In genomic region chr4:15729910-15730533, GRCh38 we compare ENCODE assay signal across 8 cellular contexts. TPM values are rescaled to one million over a fixed set of nuclear protein-coding genes. Genes with fewer than 3 reads are reported as not detected.
A peak's percentile ranks its signal among the peaks of the same experiment; 100 is the strongest.
DNase-seq lines count a peak whose midpoint lies in the region; ATAC-seq, FAIRE-seq and TF ChIP-seq lines count a peak whose summit lies in the region.

No MANE protein-coding gene starts in this region.

- CTCF ChIA-PET in GM12878 (lab: Yijun Ruan, JAX) = interaction anchor here (1.0 to 6.2 kb wide), 17 partner anchors 11 to 271 kb away, joined by 3 to 52 read pairs (median 4); no protein-coding TSS in a partner anchor

- H3K27me3 ChIP-seq in GM12878 (replicated peaks in 1 of 2; ENCODE audit: control insufficient read depth in 2 of 2, insufficient read depth in 2 of 2, low read length in 1 of 2) = no peaks in the 10 kb centered on the region; a peak in 1 of 4 replicates

- intact Hi-C loops in GM12878 (cut with micrococcal nuclease; ENCODE audit: unreplicated experiment) = loop anchor here (1.0 to 2.0 kb wide), 6 partner anchors 48 to 271 kb away; partner anchors contain the start of gene CD38

- RAD21 ChIA-PET in GM12878 (lab: Charles Lee; ENCODE audit: unreplicated experiment) = interaction anchor here (1.2 to 6.8 kb wide), 5 partner anchors 45 to 226 kb away, joined by 3 to 39 read pairs (median 13); no protein-coding TSS in a partner anchor

- H3K4me2 ChIP-seq in GM12878 (ENCODE audit: control insufficient read depth, insufficient read depth) = no peak overlapping the region

- in situ Hi-C loops in GM12878 (cut with MboI) = loop anchor here (5.0 kb wide), 1 partner anchor 222 kb away; no protein-coding TSS in a partner anchor

- H4K20me1 ChIP-seq in GM12878 (ENCODE audit: control insufficient read depth, insufficient read depth) = no peaks in the 10 kb centered on the region

- peak; percentile 35 for FAIRE-seq in GM12878 (lab: Jason Lieb, UNC)

- no peaks in the 10 kb centered on the region for H3K9me3 Mint-ChIP-seq in immature natural killer cell
- H3K9me3 Mint-ChIP-seq in stimulated activated naive CD8-positive, alpha-beta T cell treated with anti-CD3 and anti-CD28 coated beads, Interleukin-15, amount 100 ng/mL, for 72 hours = peaks cover 0 to 8% of the 10 kb centered on the region in 2 donors

- DNase-seq in AG20443 (ENCODE audit: low spot score) (peak; percentile 74), GM03348 (ENCODE audit: low spot score) (peak; percentile 74), NCI-H82 treated with DMSO at 0.1 percent for 48 hours (lab: John Stamatoyannopoulos, UW; ENCODE audit: unreplicated experiment) (peak; percentile 21), GM12878 (ENCODE audit: low read depth, low spot score) (peak; percentile 2), immature natural killer cell (peak; percentile 63 to 68 (median 67))
- peak; percentile 18 to 37 for DNase-seq in stimulated activated naive CD8-positive, alpha-beta T cell treated with anti-CD3 and anti-CD28 coated beads, Interleukin-15, amount 100 ng/mL, for 72 hours

- no peak for TF ChIP-seq EP300 in GM12878 (IDR thresholded peaks at IDR 0.05; ENCODE audit: borderline replicate concordance in 1 of 2, control insufficient read depth in 1 of 2, low read depth in 2 of 2, low read length in 2 of 2)

- H3K4me3 Mint-ChIP-seq in immature natural killer cell = no peak overlapping the region
- no peak overlapping the region for H3K4me3 Mint-ChIP-seq in stimulated activated naive CD8-positive, alpha-beta T cell treated with anti-CD3 and anti-CD28 coated beads, Interleukin-15, amount 100 ng/mL, for 72 hours

- H3K27me3 Mint-ChIP-seq in immature natural killer cell (ENCODE audit: low read depth in 3 of 3) = peaks cover 5 to 7% (median 6%) of the 10 kb centered on the region in 3 donors
- H3K27me3 Mint-ChIP-seq in stimulated activated naive CD8-positive, alpha-beta T cell treated with anti-CD3 and anti-CD28 coated beads, Interleukin-15, amount 100 ng/mL, for 72 hours = peaks cover 8% of the 10 kb centered on the region

- peak overlapping the region in 2 of 6 donors; percentile 18 to 69 for H3K27ac Mint-ChIP-seq in immature natural killer cell
- peak overlapping the region in 1 of 2 donors; percentile 19 for H3K27ac Mint-ChIP-seq in stimulated activated naive CD8-positive, alpha-beta T cell treated with anti-CD3 and anti-CD28 coated beads, Interleukin-15, amount 100 ng/mL, for 72 hours

- H3K4me3 ChIP-seq in GM12878 = no peak overlapping the region

- no peaks in the 10 kb centered on the region; the same call in 2 of the 3 replicates for H3K9me3 ChIP-seq in GM12878 (replicated peaks; ENCODE audit: control insufficient read depth, insufficient read depth, low read length)

- peak; percentile 63 for ATAC-seq in HG02884 (IDR thresholded peaks at IDR 0.05; ENCODE audit: unreplicated experiment)
- ATAC-seq in GM12878 = peak; percentile 84
- peak; percentile 58 for ATAC-seq in stimulated activated naive CD8-positive, alpha-beta T cell treated with anti-CD3 and anti-CD28 coated beads, Interleukin-15, amount 100 ng/mL, for 72 hours
- ATAC-seq in GM19467 (IDR thresholded peaks at IDR 0.05; ENCODE audit: unreplicated experiment) = no peak

- no peaks in the 10 kb centered on the region for H3K79me2 ChIP-seq in GM12878 (ENCODE audit: control insufficient read depth, insufficient read depth, low read length)

- H3K4me1 ChIP-seq in GM12878 (ENCODE audit: control insufficient read depth, insufficient read depth, low read length) = no peaks in the 10 kb centered on the region

- BruUV-seq in GM12878 (replicated peaks; lab: Mats Ljungman, UMichigan) = no TSS peak

- peak; percentile 69 to 77 (median 74) for TF ChIP-seq CTCF in GM12878 (IDR thresholded peaks at IDR 0.05 in 2 of 3, conservative IDR thresholded peaks at IDR 0.05 in 1 of 3; ENCODE audit: control insufficient read depth in 2 of 3, extremely low read depth in 1 of 3, insufficient read depth in 1 of 3, low read depth in 3 of 3, low read length in 3 of 3)

- SMC1A ChIA-PET in GM12878 (lab: Charles Lee; ENCODE audit: uncharacterized antibody, unreplicated experiment) = interaction anchor here (0.7 to 7.2 kb wide), 12 partner anchors 13 to 271 kb away, joined by 3 to 47 read pairs (median 6); no protein-coding TSS in a partner anchor

- H3K36me3 ChIP-seq in GM12878 (ENCODE audit: control insufficient read depth in 2 of 2, insufficient read depth in 2 of 2, low read length in 1 of 2) = no peaks in the 10 kb centered on the region

- WGBS in GM12878 (ENCODE audit: insufficient coverage, insufficient replicate concordance, low lambda C conversion rate, missing lambda C conversion rate) = 34% methylated on average over 3 of the region's 3 CpGs

- H3K36me3 Mint-ChIP-seq in immature natural killer cell = no peaks in the 10 kb centered on the region

- H3K9ac ChIP-seq in GM12878 (ENCODE audit: control insufficient read depth, insufficient read depth, low read length) = no peak overlapping the region

- TF ChIP-seq POLR2A in GM12878 (IDR thresholded peaks at IDR 0.05; ENCODE audit: low read depth, low read length) = no peak

- no peak overlapping the region for H3K27ac ChIP-seq in GM12878 (ENCODE audit: control insufficient read depth, insufficient read depth)

- TF ChIP-seq RAD21 in GM12878 (IDR thresholded peaks at IDR 0.05; ENCODE audit: insufficient read depth, low read depth, low read length) = peak; percentile 92

- no peak overlapping the region for H2AFZ ChIP-seq in GM12878 (ENCODE audit: control insufficient read depth, low read depth, low read length)

- H3K4me1 Mint-ChIP-seq in immature natural killer cell = peaks cover 29 to 30% of the 10 kb centered on the region in 2 donors
- peaks cover 36% of the 10 kb centered on the region for H3K4me1 Mint-ChIP-seq in stimulated activated naive CD8-positive, alpha-beta T cell treated with anti-CD3 and anti-CD28 coated beads, Interleukin-15, amount 100 ng/mL, for 72 hours

- POLR2A ChIA-PET in GM12878 (lab: Charles Lee) = interaction anchor here (0.5 kb wide), 1 partner anchor 151 kb away, joined by 5 read pairs; no protein-coding TSS in a partner anchor

RNA-seq across cellular contexts. Expression of gene BST1, which starts 27.2 kb away (rescaled TPM):
- not detected in 2 replicates for total RNA-seq in GM12878 (2013; cell fraction: nucleolus; rRNA removed)
- total RNA-seq in GM12878 (2014; rRNA removed) = 0.11 TPM in 1 of 2 replicates, not detected in the other
- total RNA-seq in GM12878 (2014; rRNA removed; fragmentation: Illumina TruSeq; extraction: Trizol) = 0.31 TPM in 1 of 2 replicates, not detected in the other
- 0.31 and 0.32 TPM in 2 replicates for total RNA-seq in GM12878 (2021)
- not detected for polyA plus RNA-seq in GM12878 (2011; ENCODE audit: low read depth)
- polyA plus RNA-seq in GM12878 (2011; rRNA removed) = 0.04 TPM in 1 of 2 replicates, not detected in the other
- polyA plus RNA-seq in GM12878 (2011; cell fraction: cytosol; rRNA removed) = 0.03 and 0.07 TPM in 2 replicates
- polyA plus RNA-seq in GM12878 (2011; cell fraction: nucleus; rRNA removed) = not detected in 2 replicates
- polyA plus RNA-seq in GM12878 (2012) = 0.07 TPM in 1 of 2 replicates, not detected in the other
- polyA plus RNA-seq in GM12878 (2014; fragmentation: Illumina TruSeq; extraction: Trizol) = 0.25 TPM in 1 of 2 replicates, not detected in the other
- polyA plus RNA-seq in GM12878 (2014; fragmentation: Nextera tagmentation; extraction: Ambion mirVana) = under 1 TPM; 0.09 to 0.10 TPM
- 0.08 TPM in 1 of 2 replicates, not detected in the other for polyA plus RNA-seq in GM12878 (2014; rRNA removed)
- under 1 TPM; 0.11 to 0.42 TPM for polyA plus RNA-seq in GM12878 (2016; fragmentation: Nextera tagmentation; extraction: Ambion mirVana)
- polyA minus RNA-seq in GM12878 (2011; rRNA and poly(A)+ RNA removed) = not detected in 2 replicates
- not detected in 2 replicates for polyA minus RNA-seq in GM12878 (2011; cell fraction: cytosol; rRNA and poly(A)+ RNA removed)
- not detected in 2 replicates for polyA minus RNA-seq in GM12878 (2011; cell fraction: nucleus; rRNA and poly(A)+ RNA removed)
- 1 to 10 TPM in 2 of 3 donors, under 1 TPM in 1; 0.78 to 2.0 (median 1.1) TPM for polyA plus RNA-seq in immature natural killer cell

RNA-seq across cellular contexts. Expression of gene CD38, which starts 48.1 kb away (rescaled TPM):
- 191 and 195 TPM in 2 replicates for total RNA-seq in GM12878 (2013; cell fraction: nucleolus; rRNA removed)
- total RNA-seq in GM12878 (2014; rRNA removed) (9.0 and 13.0 TPM in 2 replicates), GM12878 (2014; rRNA removed; fragmentation: Illumina TruSeq; extraction: Trizol) (11.9 TPM in 2 replicates), GM12878 (2021) (18.0 and 19.0 TPM in 2 replicates)
- polyA plus RNA-seq in GM12878 (2011; ENCODE audit: low read depth) = 40.1 TPM
- polyA plus RNA-seq in GM12878 (2011; rRNA removed) (38.3 and 39.8 TPM in 2 replicates), GM12878 (2014; fragmentation: Illumina TruSeq; extraction: Trizol) (12.4 and 20.4 TPM in 2 replicates), GM12878 (2014; fragmentation: Nextera tagmentation; extraction: Ambion mirVana) (1 to 10 TPM; 3.5 to 4.8 TPM), GM12878 (2014; rRNA removed) (11.9 and 13.0 TPM in 2 replicates), GM12878 (2016; fragmentation: Nextera tagmentation; extraction: Ambion mirVana) (10 to 100 TPM; 16.0 to 19.4 TPM), immature natural killer cell (100 to 1,000 TPM in 1 of 3 donors, 10 to 100 TPM in 2; 33.4 to 133 (median 60.9) TPM)
- 21.4 and 21.9 TPM in 2 replicates for polyA plus RNA-seq in GM12878 (2011; cell fraction: cytosol; rRNA removed)
- polyA plus RNA-seq in GM12878 (2011; cell fraction: nucleus; rRNA removed) = 50.6 and 53.0 TPM in 2 replicates
- polyA plus RNA-seq in GM12878 (2012) = 10.8 and 20.0 TPM in 2 replicates
- polyA minus RNA-seq in GM12878 (2011; rRNA and poly(A)+ RNA removed) = 37.9 and 44.6 TPM in 2 replicates
- 8.8 and 10.8 TPM in 2 replicates for polyA minus RNA-seq in GM12878 (2011; cell fraction: cytosol; rRNA and poly(A)+ RNA removed)
- 51.5 and 69.2 TPM in 2 replicates for polyA minus RNA-seq in GM12878 (2011; cell fraction: nucleus; rRNA and poly(A)+ RNA removed)

RNA-seq across cellular contexts. Expression of gene FAM200B, which starts 48.4 kb away (rescaled TPM):
- total RNA-seq in GM12878 (2013; cell fraction: nucleolus; rRNA removed) = 17.9 and 19.0 TPM in 2 replicates
- 13.8 and 19.7 TPM in 2 replicates for total RNA-seq in GM12878 (2014; rRNA removed)
- 21.2 and 26.6 TPM in 2 replicates for total RNA-seq in GM12878 (2014; rRNA removed; fragmentation: Illumina TruSeq; extraction: Trizol)
- 14.9 and 15.9 TPM in 2 replicates for total RNA-seq in GM12878 (2021)
- 12.7 TPM for polyA plus RNA-seq in GM12878 (2011; ENCODE audit: low read depth)
- 14.2 and 20.3 TPM in 2 replicates for polyA plus RNA-seq in GM12878 (2011; rRNA removed)
- 6.2 and 8.0 TPM in 2 replicates for polyA plus RNA-seq in GM12878 (2011; cell fraction: cytosol; rRNA removed)
- polyA plus RNA-seq in GM12878 (2011; cell fraction: nucleus; rRNA removed) = 15.3 and 20.2 TPM in 2 replicates
- polyA plus RNA-seq in GM12878 (2012) = 18.3 and 23.1 TPM in 2 replicates
- polyA plus RNA-seq in GM12878 (2014; fragmentation: Illumina TruSeq; extraction: Trizol) = 36.4 and 37.1 TPM in 2 replicates
- 10 to 100 TPM; 24.4 to 27.0 TPM for polyA plus RNA-seq in GM12878 (2014; fragmentation: Nextera tagmentation; extraction: Ambion mirVana)
- polyA plus RNA-seq in GM12878 (2014; rRNA removed) = 20.1 and 22.1 TPM in 2 replicates
- 10 to 100 TPM; 42.2 to 48.5 TPM for polyA plus RNA-seq in GM12878 (2016; fragmentation: Nextera tagmentation; extraction: Ambion mirVana)
- 4.0 and 8.6 TPM in 2 replicates for polyA minus RNA-seq in GM12878 (2011; rRNA and poly(A)+ RNA removed)
- 3.6 and 5.2 TPM in 2 replicates for polyA minus RNA-seq in GM12878 (2011; cell fraction: cytosol; rRNA and poly(A)+ RNA removed)
- 10.8 and 16.6 TPM in 2 replicates for polyA minus RNA-seq in GM12878 (2011; cell fraction: nucleus; rRNA and poly(A)+ RNA removed)
- polyA plus RNA-seq in immature natural killer cell = 10 to 100 TPM; 47.9 to 58.3 (median 50.2) TPM

Comparison
In these comparisons a context has a peak if more than half of its experiments do, and no peak if none do; other contexts are left out.
1. DNase-seq: peak in every context shown above with its lines; median percentile 74 in AG20443; 74 in GM03348; 67 in immature natural killer cell; 28 in stimulated activated naive CD8-positive, alpha-beta T cell treated with anti-CD3 and anti-CD28 coated beads, Interleukin-15, amount 100 ng/mL, for 72 hours; 21 in NCI-H82 treated with DMSO at 0.1 percent for 48 hours; 2 in GM12878.